In the genomic region with DNA sequence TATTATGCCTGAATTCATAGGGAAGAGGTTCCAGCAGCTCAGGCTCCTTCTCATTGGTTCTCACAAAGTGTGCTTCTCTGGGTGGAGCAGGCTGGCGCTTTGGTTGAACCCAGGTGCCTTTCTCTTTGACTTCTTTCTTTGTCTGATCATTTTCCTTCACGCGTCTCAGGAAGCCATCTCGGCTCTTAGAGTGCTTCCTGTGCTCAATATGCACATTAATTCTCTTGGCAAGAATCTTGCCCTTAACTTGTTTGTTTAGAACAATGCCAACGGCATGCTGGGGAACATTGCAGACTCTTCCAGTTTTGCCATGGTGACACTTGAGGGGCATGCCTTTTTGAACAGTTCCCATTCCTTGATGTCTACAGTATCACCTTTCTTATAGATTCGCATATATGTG, we compare ENCODE assay signal across 1 cellular context.
TF ChIP-seq lines count a peak whose summit lies in the region.

No MANE protein-coding gene starts in this region.

TF ChIP-seq in endothelial cell of umbilical vein, 7 proteins besides CTCF, POLR2A, EP300 and RAD21 (continued from another document):
- no peak for TF ChIP-seq JUN (IDR thresholded peaks at IDR 0.05; ENCODE audit: borderline replicate concordance, insufficient read depth, insufficient read length, low read depth)
